16 cellular contexts compared by ENCODE assay signal in the genomic region with DNA sequence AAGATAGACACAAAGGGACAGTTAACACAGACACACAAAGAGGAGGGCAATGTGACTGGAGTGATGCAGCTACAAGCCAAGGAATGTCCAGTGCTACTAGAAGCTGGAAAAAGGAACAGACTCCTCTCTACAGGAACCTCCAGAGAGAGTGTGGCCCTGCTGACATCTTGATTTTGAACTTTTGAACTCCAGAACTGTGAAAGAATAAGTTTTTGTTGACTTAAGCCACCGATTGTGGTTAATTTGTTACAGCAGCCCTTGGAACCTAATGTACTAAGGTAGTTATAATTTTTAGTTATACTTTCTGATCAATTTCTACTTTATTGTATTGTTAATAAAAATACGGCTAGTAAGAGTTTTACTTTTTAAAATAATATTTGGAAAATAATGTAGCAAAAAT.
DNase-seq lines count a peak whose midpoint lies in the region; ATAC-seq, FAIRE-seq and TF ChIP-seq lines count a peak whose summit lies in the region.
"Had no signal": no experiment of that assay in that cellular context is flagged by ENCODE, and none has a peak within 500 bp of the region (broad histone marks: within the 10 kb centered on the region; RNA-seq: fewer than 3 reads in every experiment).

No MANE protein-coding gene starts in this region.

- H3K27me3 Mint-ChIP-seq in natural killer cell (ENCODE audit: low read depth in 2 of 2) = peaks cover 0 to 4% of the 10 kb centered on the region in 2 donors
- H3K27me3 Mint-ChIP-seq: CD4-positive, alpha-beta memory T cell had no signal

- POLR2A ChIA-PET in A549 (lab: Yijun Ruan, JAX) = no interaction called here

- H3K4me1 ChIP-seq in A549 (peaks cover 12% of the 10 kb centered on the region; the same call in 1 of the 3 replicates), mucosa of descending colon (ENCODE audit: low read depth) (peaks cover 9% of the 10 kb centered on the region), upper lobe of right lung (no peaks in the 10 kb centered on the region)

- peak overlapping the region; percentile 37; the same call in 2 of the 3 replicates for H3K4me2 ChIP-seq in A549
- H3K4me2 ChIP-seq: BLaER1 treated with 17β-estradiol and CSF1 and Interleukin-3, amounts not matched to agents 10 nM and 100 nM; GM23338 had no signal

- no peak for ATAC-seq in A549
- peak; percentile 75 for ATAC-seq in left colon
- peak; percentile 72 for ATAC-seq in mucosa of descending colon
- ATAC-seq in natural killer cell = no peak
- no peak for ATAC-seq in upper lobe of right lung
- ATAC-seq in GM19395 (IDR thresholded peaks at IDR 0.05; ENCODE audit: unreplicated experiment) = no peak
- ATAC-seq: GM23338 had no signal

- no peak overlapping the region for H3K27ac Mint-ChIP-seq in natural killer cell
- H3K27ac Mint-ChIP-seq: CD4-positive, alpha-beta memory T cell; GM23338 had no signal

- H3K4me3 ChIP-seq in A549 (no peak overlapping the region), choroid plexus epithelial cell (ENCODE audit: low read depth, low read length) (no peak overlapping the region), mucosa of descending colon (no peak overlapping the region), upper lobe of right lung (no peak overlapping the region)
- H3K4me3 ChIP-seq: BLaER1 treated with 17β-estradiol and CSF1 and Interleukin-3, amounts not matched to agents 10 nM and 100 nM; GM23338 had no signal

- no peak for TF ChIP-seq RAD21 in A549 (conservative IDR thresholded peaks at IDR 0.05 in 1 of 2, IDR thresholded peaks at IDR 0.05 in 1 of 2)

- WGBS in A549 (ENCODE audit: missing lambda C conversion rate) = 49% methylated on average over 2 of the region's 2 CpGs

- TF ChIP-seq POLR2A in A549 (IDR thresholded peaks at IDR 0.05; ENCODE audit: low read length) = no peak

- TF ChIP-seq EP300 in A549 (IDR thresholded peaks at IDR 0.05) = no peak

- intact Hi-C loops in left colon (cut with DNase I, micrococcal nuclease) = no loop called here
- intact Hi-C loops in mucosa of descending colon (cut with DNase I, micrococcal nuclease) = no loop called here
- intact Hi-C loops in natural killer cell (cut with micrococcal nuclease) = no loop called here
- intact Hi-C loops in upper lobe of right lung (cut with DNase I) = no loop called here
- intact Hi-C loops in head of caudate nucleus (cut with DNase I) = no loop called here

- H3K4me3 Mint-ChIP-seq in natural killer cell = no peak overlapping the region
- H3K4me3 Mint-ChIP-seq: CD4-positive, alpha-beta memory T cell; GM23338 had no signal

- FAIRE-seq in A549 (lab: Jason Lieb, UNC) = no peak
- FAIRE-seq: GM12891 had no signal

- H3K27me3 ChIP-seq in upper lobe of right lung = no peaks in the 10 kb centered on the region
- H3K27me3 ChIP-seq: BLaER1 treated with 17β-estradiol and CSF1 and Interleukin-3, amounts not matched to agents 10 nM and 100 nM had no signal

- H3K4me1 Mint-ChIP-seq in natural killer cell = no peaks in the 10 kb centered on the region
- H3K4me1 Mint-ChIP-seq: GM23338 had no signal

- no peak for DNase-seq in A549 (ENCODE audit: low read depth in 1 of 2, low spot score in 1 of 2)
- peak; percentile 14 for DNase-seq in choroid plexus epithelial cell (ENCODE audit: low read depth)
- DNase-seq in left colon = no peak
- DNase-seq in mucosa of descending colon = no peak
- no peak for DNase-seq in natural killer cell
- DNase-seq in upper lobe of right lung = no peak
- no peak for DNase-seq in head of caudate nucleus
- DNase-seq: 8988T; ACHN; CD4-positive, alpha-beta memory T cell; DMS79; H7 had no signal

- H3K36me3 ChIP-seq in mucosa of descending colon (ENCODE audit: low read depth) (no peaks in the 10 kb centered on the region), upper lobe of right lung (no peaks in the 10 kb centered on the region)
- H3K36me3 ChIP-seq: BLaER1 treated with 17β-estradiol and CSF1 and Interleukin-3, amounts not matched to agents 10 nM and 100 nM had no signal

- H3K9me3 Mint-ChIP-seq in natural killer cell = no peaks in the 10 kb centered on the region
- H3K9me3 Mint-ChIP-seq: CD4-positive, alpha-beta memory T cell; GM23338 had no signal

- H3K9me3 ChIP-seq in A549 (no peaks in the 10 kb centered on the region), mucosa of descending colon (no peaks in the 10 kb centered on the region), upper lobe of right lung (no peaks in the 10 kb centered on the region)
- H3K9me3 ChIP-seq: BLaER1 treated with 17β-estradiol and CSF1 and Interleukin-3, amounts not matched to agents 10 nM and 100 nM had no signal

- H3K36me3 Mint-ChIP-seq in natural killer cell = no peaks in the 10 kb centered on the region

- TF ChIP-seq CTCF in A549 (IDR thresholded peaks at IDR 0.05) (no peak), choroid plexus epithelial cell (conservative IDR thresholded peaks at IDR 0.05; ENCODE audit: low read depth, low read length) (no peak), mucosa of descending colon (IDR thresholded peaks at IDR 0.05) (no peak), natural killer cell (IDR thresholded peaks at IDR 0.05) (no peak), upper lobe of right lung (IDR thresholded peaks at IDR 0.05) (no peak)

- CTCF ChIA-PET in A549 (lab: Yijun Ruan, JAX) = interaction anchor here (0.6 to 1.9 kb wide), 7 partner anchors 15 to 286 kb away, joined by 3 to 12 read pairs (median 3); no protein-coding TSS in a partner anchor

- H3K27ac ChIP-seq in A549 (no peak overlapping the region), upper lobe of right lung (no peak overlapping the region)
- H3K27ac ChIP-seq: BLaER1 treated with 17β-estradiol and CSF1 and Interleukin-3, amounts not matched to agents 10 nM and 100 nM had no signal

TF ChIP-seq in A549, 52 proteins besides CTCF, POLR2A, EP300 and RAD21:
- TF ChIP-seq, protein P1, sequence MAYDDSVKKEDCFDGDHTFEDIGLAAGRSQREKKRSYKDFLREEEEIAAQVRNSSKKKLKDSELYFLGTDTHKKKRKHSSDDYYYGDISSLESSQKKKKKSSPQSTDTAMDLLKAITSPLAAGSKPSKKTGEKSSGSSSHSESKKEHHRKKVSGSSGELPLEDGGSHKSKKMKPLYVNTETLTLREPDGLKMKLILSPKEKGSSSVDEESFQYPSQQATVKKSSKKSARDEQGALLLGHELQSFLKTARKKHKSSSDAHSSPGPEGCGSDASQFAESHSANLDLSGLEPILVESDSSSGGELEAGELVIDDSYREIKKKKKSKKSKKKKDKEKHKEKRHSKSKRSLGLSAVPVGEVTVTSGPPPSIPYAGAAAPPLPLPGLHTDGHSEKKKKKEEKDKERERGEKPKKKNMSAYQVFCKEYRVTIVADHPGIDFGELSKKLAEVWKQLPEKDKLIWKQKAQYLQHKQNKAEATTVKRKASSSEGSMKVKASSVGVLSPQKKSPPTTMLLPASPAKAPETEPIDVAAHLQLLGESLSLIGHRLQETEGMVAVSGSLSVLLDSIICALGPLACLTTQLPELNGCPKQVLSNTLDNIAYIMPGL (CRISPR knock-in tag; IDR thresholded peaks at IDR 0.05; ENCODE audit: borderline replicate concordance) = no peak
- TF ChIP-seq USF2 (IDR thresholded peaks at IDR 0.05) (no peak), FOSB (CRISPR knock-in tag; IDR thresholded peaks at IDR 0.05) (no peak), RFX5 (IDR thresholded peaks at IDR 0.05) (no peak), NPAS2 (CRISPR knock-in tag; IDR thresholded peaks at IDR 0.05; ENCODE audit: borderline replicate concordance) (no peak), PHF8 (IDR thresholded peaks at IDR 0.05; ENCODE audit: borderline replicate concordance, low read depth) (no peak), HOXB13 (CRISPR knock-in tag; IDR thresholded peaks at IDR 0.05; ENCODE audit: low read depth) (no peak), TFCP2L1 (CRISPR knock-in tag; IDR thresholded peaks at IDR 0.05) (no peak), JUNB (IDR thresholded peaks at IDR 0.05) (no peak), CBX2 (IDR thresholded peaks at IDR 0.05; ENCODE audit: borderline replicate concordance, low read depth) (no peak), ESRRA (IDR thresholded peaks at IDR 0.05; ENCODE audit: borderline replicate concordance, low read length) (no peak), RCOR1 (IDR thresholded peaks at IDR 0.05; ENCODE audit: low read depth, low read length) (no peak), KDM1A (IDR thresholded peaks at IDR 0.05; ENCODE audit: low read depth) (no peak), PBX3 (IDR thresholded peaks at IDR 0.05) (no peak), HEYL (CRISPR knock-in tag; IDR thresholded peaks at IDR 0.05) (no peak)
- TF ChIP-seq, protein P2, sequence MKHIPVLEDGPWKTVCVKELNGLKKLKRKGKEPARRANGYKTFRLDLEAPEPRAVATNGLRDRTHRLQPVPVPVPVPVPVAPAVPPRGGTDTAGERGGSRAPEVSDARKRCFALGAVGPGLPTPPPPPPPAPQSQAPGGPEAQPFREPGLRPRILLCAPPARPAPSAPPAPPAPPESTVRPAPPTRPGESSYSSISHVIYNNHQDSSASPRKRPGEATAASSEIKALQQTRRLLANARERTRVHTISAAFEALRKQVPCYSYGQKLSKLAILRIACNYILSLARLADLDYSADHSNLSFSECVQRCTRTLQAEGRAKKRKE (CRISPR knock-in tag; IDR thresholded peaks at IDR 0.05; ENCODE audit: low read depth) = no peak

Comparison
In these comparisons a context has a peak if more than half of its experiments do, and no peak if none do; other contexts are left out.
1. ATAC-seq: peak in left colon (single experiment) and mucosa of descending colon (single experiment); none in A549 (0 of 2), natural killer cell (0 of 3), upper lobe of right lung (single experiment) and GM19395 (single experiment).